Comparison of ENCODE assay signal across 8 cellular contexts in genomic region chrX:71532753-71533425, GRCh38. TPM values are rescaled to one million over a fixed set of nuclear protein-coding genes. Genes with fewer than 3 reads are reported as not detected.
DNase-seq lines count a peak whose midpoint lies in the region; ATAC-seq and TF ChIP-seq lines count a peak whose summit lies in the region.

Gene OGT (plus strand): TSS chrX:71533104. CDS start chrX:71533300, 196 bp downstream.

- ATAC-seq in HG02588 (IDR thresholded peaks at IDR 0.05; ENCODE audit: unreplicated experiment) = peak; percentile 75
- ATAC-seq in SK-N-SH treated with all-trans-retinoic acid at 6 μM for 48 hours = peak; percentile 89

- no peaks in the 10 kb centered on the region for H3K9me3 Mint-ChIP-seq in activated naive CD4-positive, alpha-beta T cell treated with anti-CD3 and anti-CD28 coated beads, Interleukin-2, amount 50 U/mL, for 24 hours

- H3K4me1 Mint-ChIP-seq in activated naive CD4-positive, alpha-beta T cell treated with anti-CD3 and anti-CD28 coated beads, Interleukin-2, amount 50 U/mL, for 24 hours = peaks cover 21% of the 10 kb centered on the region

- peak within 1 kb of the TSS; percentile 96 for H3K4me3 Mint-ChIP-seq in activated naive CD4-positive, alpha-beta T cell treated with anti-CD3 and anti-CD28 coated beads, Interleukin-2, amount 50 U/mL, for 24 hours

- peaks cover 23% of the 10 kb centered on the region for H3K36me3 Mint-ChIP-seq in activated naive CD4-positive, alpha-beta T cell treated with anti-CD3 and anti-CD28 coated beads, Interleukin-2, amount 50 U/mL, for 24 hours

- no peaks in the 10 kb centered on the region for H3K27me3 Mint-ChIP-seq in activated naive CD4-positive, alpha-beta T cell treated with anti-CD3 and anti-CD28 coated beads, Interleukin-2, amount 50 U/mL, for 24 hours

- DNase-seq in NCI-H1092 treated with DMSO at 0.1 percent for 48 hours (lab: John Stamatoyannopoulos, UW) (peak; percentile 96), glomerular endothelial cell (ENCODE audit: extremely low read depth, low read depth, low spot score) (peak; percentile 80), nucleus accumbens (lab: John Stamatoyannopoulos, UW) (peak; percentile 11 to 94 (median 83)), superior temporal gyrus (ENCODE audit: extremely low spot score) (peak; percentile 94)

- H3K27ac Mint-ChIP-seq in activated naive CD4-positive, alpha-beta T cell treated with anti-CD3 and anti-CD28 coated beads, Interleukin-2, amount 50 U/mL, for 24 hours = peak within 1 kb of the TSS; percentile 100

- H3K4me3 ChIP-seq in GM08714 (ENCODE audit: low read length) = peak within 1 kb of the TSS; percentile 79

TF ChIP-seq in SK-N-SH treated with all-trans-retinoic acid at 6 μM for 48 hours, 23 proteins besides CTCF, POLR2A, EP300 and RAD21:
- TF ChIP-seq, protein P1, sequence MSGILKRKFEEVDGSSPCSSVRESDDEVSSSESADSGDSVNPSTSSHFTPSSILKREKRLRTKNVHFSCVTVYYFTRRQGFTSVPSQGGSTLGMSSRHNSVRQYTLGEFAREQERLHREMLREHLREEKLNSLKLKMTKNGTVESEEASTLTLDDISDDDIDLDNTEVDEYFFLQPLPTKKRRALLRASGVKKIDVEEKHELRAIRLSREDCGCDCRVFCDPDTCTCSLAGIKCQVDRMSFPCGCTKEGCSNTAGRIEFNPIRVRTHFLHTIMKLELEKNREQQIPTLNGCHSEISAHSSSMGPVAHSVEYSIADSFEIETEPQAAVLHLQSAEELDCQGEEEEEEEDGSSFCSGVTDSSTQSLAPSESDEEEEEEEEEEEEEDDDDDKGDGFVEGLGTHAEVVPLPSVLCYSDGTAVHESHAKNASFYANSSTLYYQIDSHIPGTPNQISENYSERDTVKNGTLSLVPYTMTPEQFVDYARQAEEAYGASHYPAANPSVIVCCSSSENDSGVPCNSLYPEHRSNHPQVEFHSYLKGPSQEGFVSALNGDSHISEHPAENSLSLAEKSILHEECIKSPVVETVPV (CRISPR knock-in tag; IDR thresholded peaks at IDR 0.05) = no peak
- TF ChIP-seq CSDC2 (CRISPR knock-in tag; IDR thresholded peaks at IDR 0.05) = no peak
- no peak for TF ChIP-seq ISL1 (CRISPR knock-in tag; IDR thresholded peaks at IDR 0.05)
- no peak for TF ChIP-seq SNAI2 (CRISPR knock-in tag; IDR thresholded peaks at IDR 0.05)
- TF ChIP-seq TSHZ2 (CRISPR knock-in tag; IDR thresholded peaks at IDR 0.05) = no peak
- TF ChIP-seq OSR1 (CRISPR knock-in tag; IDR thresholded peaks at IDR 0.05) = no peak
- no peak for TF ChIP-seq GLIS3 (CRISPR knock-in tag; IDR thresholded peaks at IDR 0.05)
- TF ChIP-seq ZFP30 (CRISPR knock-in tag; IDR thresholded peaks at IDR 0.05) = no peak

RNA-seq across cellular contexts. Expression of gene OGT, which starts in this region (rescaled TPM):
- total RNA-seq in glomerular endothelial cell = 50.8 and 79.9 TPM in 2 replicates

Comparison
In these comparisons a context has a peak if more than half of its experiments do, and no peak if none do; other contexts are left out.
1. Peak in every context shown above with its lines: DNase-seq, ATAC-seq and H3K4me3 ChIP-seq.